Comparison of ENCODE assay signal across 18 cellular contexts in the genomic region with DNA sequence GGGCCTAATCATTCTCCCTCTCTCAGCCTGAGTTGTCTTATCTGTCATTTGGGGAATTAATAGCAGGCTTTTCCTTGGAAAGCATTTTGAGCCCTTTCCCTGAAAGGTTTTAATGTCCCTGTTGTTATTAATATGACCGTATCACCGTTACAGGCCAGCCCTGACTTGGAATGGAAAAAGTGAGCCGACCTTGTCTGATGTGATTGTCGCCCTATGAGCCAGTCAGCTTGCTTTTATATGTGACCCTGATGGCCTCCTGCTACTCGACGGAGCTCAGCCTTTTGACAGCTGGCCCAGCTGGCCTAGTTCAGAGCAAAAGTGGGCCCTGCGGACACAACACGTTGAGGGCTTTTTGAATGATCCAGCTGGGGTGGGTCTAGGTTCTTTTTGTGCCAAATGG.
DNase-seq lines count a peak whose midpoint lies in the region; ATAC-seq and TF ChIP-seq lines count a peak whose summit lies in the region.
"Had no signal": no experiment of that assay in that cellular context is flagged by ENCODE, and none has a peak within 500 bp of the region (broad histone marks: within the 10 kb centered on the region; RNA-seq: fewer than 3 reads in every experiment).

No MANE protein-coding gene starts in this region.

- 16 to 52% (median 30%) methylated on average over 7 to 8 of the region's 8 CpGs for WGBS in adrenal gland, 4 donors

- H3K27ac Mint-ChIP-seq in activated T-cell treated with anti-CD3 and anti-CD28 coated beads, Interleukin-2, amount 50 U/mL, for 72 hours, result no peak overlapping the region
- H3K27ac Mint-ChIP-seq in activated T-helper 1 cell treated with anti-CD3 and anti-CD28 coated beads, Interleukin-12 subunit alpha, Interleukin-12 subunit beta, Interleukin-2, Interleukin-4 antibody, amounts not matched to agents 30 ng/mL and 10 ng/mL and 1 ng/mL, durations not matched to agents 14 hours and 24 hours and 36 hours, result no peak overlapping the region
- H3K27ac Mint-ChIP-seq: activated naive CD4-positive, alpha-beta T cell treated with anti-CD3 and anti-CD28 coated beads, Interleukin-2, amount 50 U/mL, for 24 hours; immature natural killer cell had no signal

- DNase-seq in NCI-H2171 (lab: John Stamatoyannopoulos, UW) (peak; percentile 28), adrenal gland (peak; percentile 28 to 81 (median 63)), left ventricle myocardium inferior (peak; percentile 25), retina (peak; percentile 66), colonic mucosa (no peak), ureter (ENCODE audit: low spot score) (no peak)
- DNase-seq in activated T-cell treated with anti-CD3 and anti-CD28 coated beads, Interleukin-2, amount 50 U/mL, for 72 hours, result no peak
- DNase-seq in activated T-helper 1 cell treated with anti-CD3 and anti-CD28 coated beads, Interleukin-12 subunit alpha, Interleukin-12 subunit beta, Interleukin-2, Interleukin-4 antibody, amounts not matched to agents 30 ng/mL and 10 ng/mL and 1 ng/mL, durations not matched to agents 14 hours and 24 hours and 36 hours (ENCODE audit: low spot score), result no peak
- DNase-seq: activated CD4-positive, CD25-positive, alpha-beta regulatory T cell treated with anti-CD3 and anti-CD28 coated beads, Interleukin-2, amount 50 U/mL, for 72 hours; C1 segment of cervical spinal cord; DND-41; immature natural killer cell; NCI-H1436; NCI-H774; posterior cingulate gyrus; T-helper 2 cell had no signal

- peak overlapping the region in 1 of 5 donors; percentile 32 for H3K27ac ChIP-seq in adrenal gland
- peak overlapping the region; percentile 66 for H3K27ac ChIP-seq in left ventricle myocardium inferior (replicated peaks)
- no peak overlapping the region for H3K27ac ChIP-seq in colonic mucosa

- H3K9me3 ChIP-seq in adrenal gland (replicated peaks in 1 of 3), result no peaks in the 10 kb centered on the region
- H3K9me3 ChIP-seq in left ventricle myocardium inferior (replicated peaks), result no peaks in the 10 kb centered on the region
- no peaks in the 10 kb centered on the region for H3K9me3 ChIP-seq in colonic mucosa

- TF ChIP-seq CTCF in adrenal gland (IDR thresholded peaks at IDR 0.05), result no peak
- TF ChIP-seq CTCF in left ventricle myocardium inferior (IDR thresholded peaks at IDR 0.05; ENCODE audit: borderline replicate concordance), result no peak
- TF ChIP-seq CTCF in colonic mucosa (IDR thresholded peaks at IDR 0.05), result no peak

- H3K9me3 Mint-ChIP-seq in activated T-cell treated with anti-CD3 and anti-CD28 coated beads, Interleukin-2, amount 50 U/mL, for 72 hours, result no peaks in the 10 kb centered on the region
- no peaks in the 10 kb centered on the region for H3K9me3 Mint-ChIP-seq in activated T-helper 1 cell treated with anti-CD3 and anti-CD28 coated beads, Interleukin-12 subunit alpha, Interleukin-12 subunit beta, Interleukin-2, Interleukin-4 antibody, amounts not matched to agents 30 ng/mL and 10 ng/mL and 1 ng/mL, durations not matched to agents 14 hours and 24 hours and 36 hours
- H3K9me3 Mint-ChIP-seq: activated naive CD4-positive, alpha-beta T cell treated with anti-CD3 and anti-CD28 coated beads, Interleukin-2, amount 50 U/mL, for 24 hours had no signal

- H3K27me3 ChIP-seq in adrenal gland (no peaks in the 10 kb centered on the region), left ventricle myocardium inferior (ENCODE audit: low read depth) (no peaks in the 10 kb centered on the region), colonic mucosa (no peaks in the 10 kb centered on the region)

- no peak overlapping the region for H3K4me3 Mint-ChIP-seq in activated T-cell treated with anti-CD3 and anti-CD28 coated beads, Interleukin-2, amount 50 U/mL, for 72 hours
- no peak overlapping the region for H3K4me3 Mint-ChIP-seq in activated T-helper 1 cell treated with anti-CD3 and anti-CD28 coated beads, Interleukin-12 subunit alpha, Interleukin-12 subunit beta, Interleukin-2, Interleukin-4 antibody, amounts not matched to agents 30 ng/mL and 10 ng/mL and 1 ng/mL, durations not matched to agents 14 hours and 24 hours and 36 hours
- H3K4me3 Mint-ChIP-seq: activated naive CD4-positive, alpha-beta T cell treated with anti-CD3 and anti-CD28 coated beads, Interleukin-2, amount 50 U/mL, for 24 hours; immature natural killer cell had no signal

- H3K36me3 Mint-ChIP-seq in activated T-cell treated with anti-CD3 and anti-CD28 coated beads, Interleukin-2, amount 50 U/mL, for 72 hours (ENCODE audit: insufficient read depth in 2 of 2), result no peaks in the 10 kb centered on the region
- no peaks in the 10 kb centered on the region for H3K36me3 Mint-ChIP-seq in activated T-helper 1 cell treated with anti-CD3 and anti-CD28 coated beads, Interleukin-12 subunit alpha, Interleukin-12 subunit beta, Interleukin-2, Interleukin-4 antibody, amounts not matched to agents 30 ng/mL and 10 ng/mL and 1 ng/mL, durations not matched to agents 14 hours and 24 hours and 36 hours (ENCODE audit: low read depth)
- H3K36me3 Mint-ChIP-seq: activated naive CD4-positive, alpha-beta T cell treated with anti-CD3 and anti-CD28 coated beads, Interleukin-2, amount 50 U/mL, for 24 hours; immature natural killer cell had no signal

- no peak for TF ChIP-seq POLR2A in adrenal gland (IDR thresholded peaks at IDR 0.05)

- H3K36me3 ChIP-seq in adrenal gland (replicated peaks in 1 of 2) (no peaks in the 10 kb centered on the region), left ventricle myocardium inferior (no peaks in the 10 kb centered on the region), colonic mucosa (no peaks in the 10 kb centered on the region)

- no peak overlapping the region for H3K9ac ChIP-seq in colonic mucosa (ENCODE audit: low read depth in 2 of 2, low read length in 2 of 2)

- H3K4me1 ChIP-seq in adrenal gland (replicated peaks in 1 of 2) (no peaks in the 10 kb centered on the region), left ventricle myocardium inferior (peaks cover 64% of the 10 kb centered on the region), colonic mucosa (no peaks in the 10 kb centered on the region)

- no peak overlapping the region for H3K4me3 ChIP-seq in adrenal gland
- H3K4me3 ChIP-seq in left ventricle myocardium inferior, result no peak overlapping the region
- H3K4me3 ChIP-seq in colonic mucosa, result no peak overlapping the region
- H3K4me3 ChIP-seq: K562 had no signal

- ATAC-seq in activated T-cell treated with anti-CD3 and anti-CD28 coated beads, Interleukin-2, amount 50 U/mL, for 72 hours (replicated peaks in 1 of 2), result no peak
- ATAC-seq: K562 had no signal

- no peaks in the 10 kb centered on the region for H3K27me3 Mint-ChIP-seq in activated T-cell treated with anti-CD3 and anti-CD28 coated beads, Interleukin-2, amount 50 U/mL, for 72 hours (ENCODE audit: low read depth)
- no peaks in the 10 kb centered on the region for H3K27me3 Mint-ChIP-seq in activated T-helper 1 cell treated with anti-CD3 and anti-CD28 coated beads, Interleukin-12 subunit alpha, Interleukin-12 subunit beta, Interleukin-2, Interleukin-4 antibody, amounts not matched to agents 30 ng/mL and 10 ng/mL and 1 ng/mL, durations not matched to agents 14 hours and 24 hours and 36 hours (ENCODE audit: insufficient read depth)
- H3K27me3 Mint-ChIP-seq: activated naive CD4-positive, alpha-beta T cell treated with anti-CD3 and anti-CD28 coated beads, Interleukin-2, amount 50 U/mL, for 24 hours had no signal

- intact Hi-C loops in adrenal gland (cut with DNase I), result no loop called here
- intact Hi-C loops in left ventricle myocardium inferior (cut with micrococcal nuclease), result no loop called here
- intact Hi-C loops in colonic mucosa (cut with DNase I), result no loop called here
- intact Hi-C loops in activated T-helper 1 cell treated with anti-CD3 and anti-CD28 coated beads, Interleukin-12 subunit alpha, Interleukin-12 subunit beta, Interleukin-2, Interleukin-4 antibody, amounts not matched to agents 30 ng/mL and 10 ng/mL and 1 ng/mL, durations not matched to agents 14 hours and 24 hours and 36 hours (cut with micrococcal nuclease), result no loop called here

- H3K4me1 Mint-ChIP-seq in activated T-cell treated with anti-CD3 and anti-CD28 coated beads, Interleukin-2, amount 50 U/mL, for 72 hours (ENCODE audit: low read depth), result no peaks in the 10 kb centered on the region
- no peaks in the 10 kb centered on the region for H3K4me1 Mint-ChIP-seq in activated T-helper 1 cell treated with anti-CD3 and anti-CD28 coated beads, Interleukin-12 subunit alpha, Interleukin-12 subunit beta, Interleukin-2, Interleukin-4 antibody, amounts not matched to agents 30 ng/mL and 10 ng/mL and 1 ng/mL, durations not matched to agents 14 hours and 24 hours and 36 hours (ENCODE audit: low read depth)
- H3K4me1 Mint-ChIP-seq: activated naive CD4-positive, alpha-beta T cell treated with anti-CD3 and anti-CD28 coated beads, Interleukin-2, amount 50 U/mL, for 24 hours; immature natural killer cell had no signal

Comparison
In these comparisons a context has a peak if more than half of its experiments do, and no peak if none do; other contexts are left out.
1. DNase-seq: peak in NCI-H2171 (single experiment), adrenal gland (7 of 7), left ventricle myocardium inferior (single experiment) and retina (single experiment); none in colonic mucosa (single experiment), activated T-cell treated with anti-CD3 and anti-CD28 coated beads, Interleukin-2, amount 50 U/mL, for 72 hours (0 of 2), ureter (single experiment) and activated T-helper 1 cell treated with anti-CD3 and anti-CD28 coated beads, Interleukin-12 subunit alpha, Interleukin-12 subunit beta, Interleukin-2, Interleukin-4 antibody, amounts not matched to agents 30 ng/mL and 10 ng/mL and 1 ng/mL, durations not matched to agents 14 hours and 24 hours and 36 hours (single experiment).